In genomic region chr9:27799326-27799725, GRCh38 we compare ENCODE assay signal across 14 cellular contexts.
A peak's percentile ranks its signal among the peaks of the same experiment; 100 is the strongest.
DNase-seq lines count a peak whose midpoint lies in the region; ATAC-seq, FAIRE-seq and TF ChIP-seq lines count a peak whose summit lies in the region.
"Had no signal": no experiment of that assay in that cellular context is flagged by ENCODE, and none has a peak within 500 bp of the region (broad histone marks: within the 10 kb centered on the region; RNA-seq: fewer than 3 reads in every experiment).

No MANE protein-coding gene starts in this region.

- no peaks in the 10 kb centered on the region for H3K27me3 Mint-ChIP-seq in activated naive CD4-positive, alpha-beta T cell treated with anti-CD3 and anti-CD28 coated beads, Interleukin-2, amount 10 ng/mL, durations not matched to agents 7 days and 5 days
- H3K27me3 Mint-ChIP-seq: CD4-positive, alpha-beta memory T cell had no signal

- BruUV-seq in GM12878 (replicated peaks; lab: Mats Ljungman, UMichigan) = no TSS peak

- no peak overlapping the region for H3K27ac Mint-ChIP-seq in activated naive CD4-positive, alpha-beta T cell treated with anti-CD3 and anti-CD28 coated beads, Interleukin-2, amount 10 ng/mL, durations not matched to agents 7 days and 5 days
- H3K27ac Mint-ChIP-seq: CD4-positive, alpha-beta memory T cell had no signal

- ATAC-seq in GM12878 (peak; percentile 28; the same call in 1 of the 3 replicates), foreskin keratinocyte (peak; percentile 100)
- ATAC-seq: A549 had no signal

- in situ Hi-C loops in GM12878 (cut with MboI) = no loop called here

- no peaks in the 10 kb centered on the region for H3K9me3 ChIP-seq in GM12878 (replicated peaks; ENCODE audit: control insufficient read depth, insufficient read depth, low read length)
- H3K9me3 ChIP-seq: A549, BE2C, HAP-1 had no signal

- H3K9ac ChIP-seq in GM12878 (ENCODE audit: control insufficient read depth, insufficient read depth, low read length) = no peak overlapping the region

- H3K4me1 Mint-ChIP-seq in activated naive CD4-positive, alpha-beta T cell treated with anti-CD3 and anti-CD28 coated beads, Interleukin-2, amount 10 ng/mL, durations not matched to agents 7 days and 5 days = no peaks in the 10 kb centered on the region
- H3K4me1 Mint-ChIP-seq: CD4-positive, alpha-beta memory T cell had no signal

- H3K36me3 ChIP-seq in GM12878 (ENCODE audit: control insufficient read depth in 2 of 2, insufficient read depth in 2 of 2, low read length in 1 of 2) = no peaks in the 10 kb centered on the region
- H3K36me3 ChIP-seq: BE2C, HAP-1 had no signal

- H3K27ac ChIP-seq in GM12878 (ENCODE audit: control insufficient read depth, insufficient read depth) = no peak overlapping the region
- H3K27ac ChIP-seq in foreskin keratinocyte = peak overlapping the region; percentile 91
- H3K27ac ChIP-seq: A549, C4-2B had no signal

- DNase-seq in HS-5 (ENCODE audit: low read depth) (peak; percentile 20), GM12878 (ENCODE audit: low read depth, low spot score) (no peak), foreskin keratinocyte (peak; percentile 84 to 93), NCI-H524 treated with DMSO at 0.1 percent for 48 hours (lab: John Stamatoyannopoulos, UW) (no peak), NCI-H1694 (lab: John Stamatoyannopoulos, UW) (no peak)
- no peak for DNase-seq in activated naive CD4-positive, alpha-beta T cell treated with anti-CD3 and anti-CD28 coated beads, Interleukin-2, amount 10 ng/mL, durations not matched to agents 7 days and 5 days
- DNase-seq: BE2C; CD4-positive, alpha-beta memory T cell; DND-41; GDM1 had no signal

- WGBS in GM12878 (ENCODE audit: insufficient coverage, insufficient replicate concordance, low lambda C conversion rate, missing lambda C conversion rate) = 4% methylated on average over 1 of the region's 1 CpG

- H3K9me3 Mint-ChIP-seq in activated naive CD4-positive, alpha-beta T cell treated with anti-CD3 and anti-CD28 coated beads, Interleukin-2, amount 10 ng/mL, durations not matched to agents 7 days and 5 days = no peaks in the 10 kb centered on the region

- TF ChIP-seq CTCF in GM12878 (IDR thresholded peaks at IDR 0.05 in 2 of 3, conservative IDR thresholded peaks at IDR 0.05 in 1 of 3; ENCODE audit: control insufficient read depth in 2 of 3, extremely low read depth in 1 of 3, insufficient read depth in 1 of 3, low read depth in 3 of 3, low read length in 3 of 3) = no peak
- no peak for TF ChIP-seq CTCF in foreskin keratinocyte (conservative IDR thresholded peaks at IDR 0.05)

- H3K4me3 Mint-ChIP-seq in activated naive CD4-positive, alpha-beta T cell treated with anti-CD3 and anti-CD28 coated beads, Interleukin-2, amount 10 ng/mL, durations not matched to agents 7 days and 5 days = no peak overlapping the region
- H3K4me3 Mint-ChIP-seq: CD4-positive, alpha-beta memory T cell had no signal

- no peaks in the 10 kb centered on the region for H3K27me3 ChIP-seq in GM12878 (replicated peaks in 1 of 2; ENCODE audit: control insufficient read depth in 2 of 2, insufficient read depth in 2 of 2, low read length in 1 of 2)
- no peaks in the 10 kb centered on the region for H3K27me3 ChIP-seq in foreskin keratinocyte
- H3K27me3 ChIP-seq: BE2C had no signal

- intact Hi-C loops in GM12878 (cut with micrococcal nuclease; ENCODE audit: unreplicated experiment) = loop anchor here (10.0 kb wide), 1 partner anchor 55 kb away; no protein-coding TSS in a partner anchor

- no peak overlapping the region for H2AFZ ChIP-seq in GM12878 (ENCODE audit: control insufficient read depth, low read depth, low read length)

- H3K36me3 Mint-ChIP-seq in activated naive CD4-positive, alpha-beta T cell treated with anti-CD3 and anti-CD28 coated beads, Interleukin-2, amount 10 ng/mL, durations not matched to agents 7 days and 5 days = no peaks in the 10 kb centered on the region
- H3K36me3 Mint-ChIP-seq: CD4-positive, alpha-beta memory T cell had no signal

- H3K4me3 ChIP-seq in GM12878 = no peak overlapping the region
- H3K4me3 ChIP-seq: A549, HAP-1 had no signal

- SMC1A ChIA-PET in GM12878 (lab: Charles Lee; ENCODE audit: uncharacterized antibody, unreplicated experiment) = interaction anchor here (1.3 to 7.7 kb wide), 3 partner anchors 8 to 73 kb away, joined by 6 to 54 read pairs (median 9); no protein-coding TSS in a partner anchor

- no peaks in the 10 kb centered on the region for H4K20me1 ChIP-seq in GM12878 (ENCODE audit: control insufficient read depth, insufficient read depth)

- POLR2A ChIA-PET in GM12878 (lab: Charles Lee) = no interaction called here

- no peak overlapping the region for H3K4me2 ChIP-seq in GM12878 (ENCODE audit: control insufficient read depth, insufficient read depth)
- H3K4me2 ChIP-seq: A549 had no signal

- no peak for TF ChIP-seq RAD21 in GM12878 (IDR thresholded peaks at IDR 0.05; ENCODE audit: insufficient read depth, low read depth, low read length)

- TF ChIP-seq POLR2A in GM12878 (IDR thresholded peaks at IDR 0.05; ENCODE audit: low read depth, low read length) = no peak

- H3K4me1 ChIP-seq in GM12878 (ENCODE audit: control insufficient read depth, insufficient read depth, low read length) (no peaks in the 10 kb centered on the region), foreskin keratinocyte (peaks cover 20% of the 10 kb centered on the region)
- H3K4me1 ChIP-seq: A549, HAP-1 had no signal

- no peak for FAIRE-seq in GM12878 (lab: Jason Lieb, UNC)
- FAIRE-seq: A549, H1 had no signal

- H3K79me2 ChIP-seq in GM12878 (ENCODE audit: control insufficient read depth, insufficient read depth, low read length) = no peaks in the 10 kb centered on the region

- CTCF ChIA-PET in GM12878 (lab: Yijun Ruan, JAX) = interaction anchor here (1.1 kb wide), 1 partner anchor 9 kb away, joined by 3 read pairs; no protein-coding TSS in a partner anchor
- CTCF ChIA-PET in activated naive CD4-positive, alpha-beta T cell treated with anti-CD3 and anti-CD28 coated beads, Interleukin-2, amount 10 ng/mL, durations not matched to agents 7 days and 5 days (lab: Charles Lee) = no interaction called here

- RAD21 ChIA-PET in GM12878 (lab: Charles Lee; ENCODE audit: unreplicated experiment) = interaction anchor here (1.9 kb wide), 2 partner anchors 38 to 73 kb away, joined by 8 to 9 read pairs; no protein-coding TSS in a partner anchor

- TF ChIP-seq EP300 in GM12878 (IDR thresholded peaks at IDR 0.05; ENCODE audit: borderline replicate concordance in 1 of 2, control insufficient read depth in 1 of 2, low read depth in 2 of 2, low read length in 2 of 2) = no peak

TF ChIP-seq in GM12878, 131 proteins besides CTCF, POLR2A, EP300 and RAD21 (continues in another document):
- TF ChIP-seq ZNF622 (IDR thresholded peaks at IDR 0.05) (no peak), NR2C1 (IDR thresholded peaks at IDR 0.05) (no peak), TCF12 (IDR thresholded peaks at IDR 0.05; ENCODE audit: low read depth, low read length) (no peak), CBFB (IDR thresholded peaks at IDR 0.05; ENCODE audit: low read depth) (no peak), PAX5 (IDR thresholded peaks at IDR 0.05; ENCODE audit: borderline replicate concordance, low read depth, low read length) (no peak), MTA2 (IDR thresholded peaks at IDR 0.05; ENCODE audit: low read depth) (no peak), HDAC2 (IDR thresholded peaks at IDR 0.05) (no peak), FOXM1 (IDR thresholded peaks at IDR 0.05; ENCODE audit: low read depth, low read length) (no peak), NBN (IDR thresholded peaks at IDR 0.05) (no peak), MYB (IDR thresholded peaks at IDR 0.05; ENCODE audit: borderline replicate concordance, low read depth, low read length) (no peak), EED (IDR thresholded peaks at IDR 0.05; ENCODE audit: low read depth) (no peak), NR2F1 (conservative IDR thresholded peaks at IDR 0.05) (no peak), SRF (IDR thresholded peaks at IDR 0.05; ENCODE audit: low read depth in 2 of 2, low read length in 2 of 2) (no peak), MEF2B (IDR thresholded peaks at IDR 0.05; ENCODE audit: partially characterized antibody, poor library complexity, severe bottlenecking) (no peak), RFX5 (IDR thresholded peaks at IDR 0.05; ENCODE audit: low read depth, low read length) (no peak), YBX1 (IDR thresholded peaks at IDR 0.05) (no peak), CBX5 (IDR thresholded peaks at IDR 0.05; ENCODE audit: low read depth) (no peak)
- TF ChIP-seq, protein P1, sequence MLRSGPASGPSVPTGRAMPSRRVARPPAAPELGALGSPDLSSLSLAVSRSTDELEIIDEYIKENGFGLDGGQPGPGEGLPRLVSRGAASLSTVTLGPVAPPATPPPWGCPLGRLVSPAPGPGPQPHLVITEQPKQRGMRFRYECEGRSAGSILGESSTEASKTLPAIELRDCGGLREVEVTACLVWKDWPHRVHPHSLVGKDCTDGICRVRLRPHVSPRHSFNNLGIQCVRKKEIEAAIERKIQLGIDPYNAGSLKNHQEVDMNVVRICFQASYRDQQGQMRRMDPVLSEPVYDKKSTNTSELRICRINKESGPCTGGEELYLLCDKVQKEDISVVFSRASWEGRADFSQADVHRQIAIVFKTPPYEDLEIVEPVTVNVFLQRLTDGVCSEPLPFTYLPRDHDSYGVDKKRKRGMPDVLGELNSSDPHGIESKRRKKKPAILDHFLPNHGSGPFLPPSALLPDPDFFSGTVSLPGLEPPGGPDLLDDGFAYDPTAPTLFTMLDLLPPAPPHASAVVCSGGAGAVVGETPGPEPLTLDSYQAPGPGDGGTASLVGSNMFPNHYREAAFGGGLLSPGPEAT (IDR thresholded peaks at IDR 0.05; ENCODE audit: low read depth) = no peak

Comparison
In these comparisons a context has a peak if more than half of its experiments do, and no peak if none do; other contexts are left out.
1. DNase-seq: peak in HS-5 (single experiment) and foreskin keratinocyte (2 of 2); none in GM12878 (single experiment), NCI-H524 treated with DMSO at 0.1 percent for 48 hours (single experiment), activated naive CD4-positive, alpha-beta T cell treated with anti-CD3 and anti-CD28 coated beads, Interleukin-2, amount 10 ng/mL, durations not matched to agents 7 days and 5 days (single experiment) and NCI-H1694 (single experiment).